Comparison of ENCODE assay signal across 22 cellular contexts in the genomic region with DNA sequence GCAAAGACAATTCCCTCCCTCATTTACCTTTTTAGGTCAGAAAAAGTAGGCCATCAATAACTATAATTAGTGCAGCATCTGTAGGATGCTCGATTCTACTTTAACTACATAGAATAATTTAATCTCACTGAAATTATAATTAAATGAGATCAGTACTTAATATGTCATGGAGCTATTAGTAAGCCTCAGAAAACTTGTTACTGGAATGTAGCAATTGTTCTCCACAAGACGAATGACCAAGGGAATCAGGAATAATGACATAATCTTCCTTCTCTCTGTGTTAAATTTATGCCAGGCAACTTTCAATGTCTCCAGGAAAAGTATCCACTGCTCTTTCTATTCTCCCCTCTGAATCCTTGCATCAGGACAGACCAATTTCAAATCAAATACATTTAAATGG. TPM values are rescaled to one million over a fixed set of nuclear protein-coding genes. Genes with fewer than 3 reads are reported as not detected.
DNase-seq lines count a peak whose midpoint lies in the region; ATAC-seq and TF ChIP-seq lines count a peak whose summit lies in the region.
"Had no signal": no experiment of that assay in that cellular context is flagged by ENCODE, and none has a peak within 500 bp of the region (broad histone marks: within the 10 kb centered on the region; RNA-seq: fewer than 3 reads in every experiment).

No MANE protein-coding gene starts in this region.

- intact Hi-C loops in heart left ventricle (cut with DNase I) = loop anchor here in 2 of 10 donors (5.0 to 10.0 kb wide), 2 partner anchors 53 to 56 kb away; no protein-coding TSS in a partner anchor
- intact Hi-C loops in left cardiac atrium (cut with DNase I) = no loop called here
- intact Hi-C loops in thyroid gland (cut with DNase I) = loop anchor here (10.0 kb wide), 1 partner anchor 46 kb away; no protein-coding TSS in a partner anchor

- H4K20me1 ChIP-seq in Karpas-422 (ENCODE audit: insufficient read depth, low read depth, low read length) = no peaks in the 10 kb centered on the region
- H4K20me1 ChIP-seq: BLaER1 had no signal

- no peaks in the 10 kb centered on the region for H3K9me2 ChIP-seq in Karpas-422 (replicated peaks; ENCODE audit: insufficient read depth, low read length)

- H3K9me3 ChIP-seq in heart left ventricle = no peaks in the 10 kb centered on the region
- no peaks in the 10 kb centered on the region for H3K9me3 ChIP-seq in effector memory CD4-positive, alpha-beta T cell (ENCODE audit: control insufficient read depth, low read length)
- no peaks in the 10 kb centered on the region for H3K9me3 ChIP-seq in thyroid gland
- no peaks in the 10 kb centered on the region for H3K9me3 ChIP-seq in Karpas-422 (ENCODE audit: low read length)
- H3K9me3 ChIP-seq: BLaER1, left lung, pancreas had no signal

- H3K27me3 ChIP-seq in heart left ventricle (no peaks in the 10 kb centered on the region), thyroid gland (no peaks in the 10 kb centered on the region), Karpas-422 (ENCODE audit: low read length) (no peaks in the 10 kb centered on the region)
- no peaks in the 10 kb centered on the region for H3K27me3 ChIP-seq in effector memory CD4-positive, alpha-beta T cell (replicated peaks; ENCODE audit: control insufficient read depth, insufficient read depth, low read length, poor library complexity, severe bottlenecking)
- H3K27me3 ChIP-seq: BLaER1, left lung, pancreas had no signal

- no peak for TF ChIP-seq CTCF in heart left ventricle (IDR thresholded peaks at IDR 0.05)
- TF ChIP-seq CTCF in thyroid gland (IDR thresholded peaks at IDR 0.05) = no peak

- ATAC-seq in heart left ventricle = no peak
- ATAC-seq in left cardiac atrium = no peak

- H3K36me3 ChIP-seq in heart left ventricle (no peaks in the 10 kb centered on the region), thyroid gland (no peaks in the 10 kb centered on the region), Karpas-422 (ENCODE audit: insufficient read depth, low read length) (no peaks in the 10 kb centered on the region)
- no peaks in the 10 kb centered on the region for H3K36me3 ChIP-seq in effector memory CD4-positive, alpha-beta T cell (ENCODE audit: control insufficient read depth, insufficient read depth, low read length)
- H3K36me3 ChIP-seq: BLaER1, left lung, pancreas had no signal

- WGBS in heart left ventricle, 4 donors = 7 to 17% (median 12%) methylated on average over 2 of the region's 2 CpGs
- WGBS in thyroid gland, 2 donors = 70 to 79% methylated on average over 2 of the region's 2 CpGs

- H3K4me1 ChIP-seq in heart left ventricle (peaks cover 12 to 80% (median 47%) of the 10 kb centered on the region in 12 donors), thyroid gland (peaks cover 22 to 28% of the 10 kb centered on the region in 2 donors), Karpas-422 (ENCODE audit: low read length) (no peaks in the 10 kb centered on the region)
- H3K4me1 ChIP-seq in effector memory CD4-positive, alpha-beta T cell (ENCODE audit: control insufficient read depth, insufficient read depth, low read length, poor library complexity, severe bottlenecking) = peaks cover 20% of the 10 kb centered on the region

- DNase-seq in heart left ventricle = no peak
- DNase-seq in left cardiac atrium = no peak
- DNase-seq in effector memory CD4-positive, alpha-beta T cell = no peak
- DNase-seq in myocyte (ENCODE audit: low read depth) = peak; percentile 28
- DNase-seq in thyroid gland = no peak
- DNase-seq in activated gamma-delta T cell treated with Interleukin-2 at 50 U/mL for 16 hours = no peak
- no peak for DNase-seq in NCI-H345 (lab: John Stamatoyannopoulos, UW)
- no peak for DNase-seq in Karpas-422
- DNase-seq: activated CD4-positive, alpha-beta memory T cell treated with anti-CD3 and anti-CD28 coated beads, Interleukin-2, amount 10 ng/mL, durations not matched to agents 7 days and 5 days; activated naive CD4-positive, alpha-beta T cell treated with anti-CD3 and anti-CD28 coated beads, Interleukin-2, amount 10 ng/mL, durations not matched to agents 7 days and 5 days; foreskin melanocyte; GF-D8; KBM-7; left lung; NCI-H1048; NCI-H526; pancreas; SIG-M5; small intestine; stimulated activated CD4-positive, alpha-beta T cell treated with anti-CD3 and anti-CD28 coated beads, Interleukin-2, amount 100 ng/mL, for 48 hours; stimulated activated naive CD8-positive, alpha-beta T cell treated with anti-CD3 and anti-CD28 coated beads, Interleukin-15, amount 100 ng/mL, for 72 hours had no signal

- H2AFZ ChIP-seq in Karpas-422 (ENCODE audit: low read length) = no peak overlapping the region

- H3K4me3 ChIP-seq in heart left ventricle (no peak overlapping the region), thyroid gland (replicated peaks in 1 of 3) (no peak overlapping the region), Karpas-422 (ENCODE audit: low read length) (no peak overlapping the region)
- H3K4me3 ChIP-seq in effector memory CD4-positive, alpha-beta T cell (ENCODE audit: insufficient read depth, low read depth, low read length, poor library complexity, severe bottlenecking) = no peak overlapping the region
- H3K4me3 ChIP-seq: BLaER1, left lung, pancreas had no signal

- no peak for TF ChIP-seq POLR2A in heart left ventricle (IDR thresholded peaks at IDR 0.05)
- TF ChIP-seq POLR2A in thyroid gland (IDR thresholded peaks at IDR 0.05) = no peak

- no peak overlapping the region for H3K9ac ChIP-seq in Karpas-422 (ENCODE audit: low read length)
- H3K9ac ChIP-seq: BLaER1 had no signal

- H3K27ac ChIP-seq in heart left ventricle (peak overlapping the region in 8 of 12 donors; percentile 28 to 72 (median 52)), thyroid gland (peak overlapping the region in 2 of 3 donors; percentile 47 to 61), Karpas-422 (ENCODE audit: low read length) (no peak overlapping the region)
- H3K27ac ChIP-seq in effector memory CD4-positive, alpha-beta T cell (ENCODE audit: insufficient read depth, low read length, poor library complexity, severe bottlenecking) = peak overlapping the region; percentile 66
- H3K27ac ChIP-seq: BLaER1 had no signal

- H3K4me2 ChIP-seq in Karpas-422 (ENCODE audit: low read depth, low read length, poor library complexity, severe bottlenecking) = no peak overlapping the region

- no peaks in the 10 kb centered on the region for H3K79me2 ChIP-seq in Karpas-422 (ENCODE audit: low read length)

RNA-seq across cellular contexts. Expression of a gene that starts 34.1 kb away (rescaled TPM):
- total RNA-seq in heart left ventricle = 10 to 100 TPM; 30.2 to 63.2 (median 42.7) TPM
- polyA plus RNA-seq in heart left ventricle = 10 to 100 TPM; 22.5 to 32.5 TPM
- 10 to 100 TPM; 22.4 to 54.0 TPM for total RNA-seq in left cardiac atrium
- 48.5 and 50.0 TPM in 2 replicates for total RNA-seq in myocyte
- polyA plus RNA-seq in myocyte (2012) = 20.6 TPM
- total RNA-seq in thyroid gland = 10 to 100 TPM; 43.8 to 68.1 (median 58.1) TPM
- 1.3 and 1.9 TPM in 2 replicates for total RNA-seq in Karpas-422 (2014; rRNA removed; shearing (Covaris generic); ENCODE audit: low replicate concordance)

RNA-seq across cellular contexts. Expression of a gene that starts 34.7 kb away (rescaled TPM):
- total RNA-seq in heart left ventricle (10 to 100 TPM in 5 of 9 donors, 1 to 10 TPM in 4; 5.9 to 13.8 (median 10.3) TPM), left cardiac atrium (10 to 100 TPM in 1 of 2 donors, 1 to 10 TPM in 1; 7.6 to 10.2 TPM), myocyte (20.0 and 25.3 TPM in 2 replicates), thyroid gland (10 to 100 TPM; 15.0 to 27.7 (median 19.5) TPM)
- polyA plus RNA-seq in heart left ventricle = 1 to 10 TPM; 6.9 to 7.9 TPM
- polyA plus RNA-seq in myocyte (2012) = 7.1 TPM
- total RNA-seq in Karpas-422 (2014; rRNA removed; shearing (Covaris generic); ENCODE audit: low replicate concordance) = 16.6 and 28.2 TPM in 2 replicates
